Comparison of ENCODE assay signal across 8 cellular contexts in the genomic region with DNA sequence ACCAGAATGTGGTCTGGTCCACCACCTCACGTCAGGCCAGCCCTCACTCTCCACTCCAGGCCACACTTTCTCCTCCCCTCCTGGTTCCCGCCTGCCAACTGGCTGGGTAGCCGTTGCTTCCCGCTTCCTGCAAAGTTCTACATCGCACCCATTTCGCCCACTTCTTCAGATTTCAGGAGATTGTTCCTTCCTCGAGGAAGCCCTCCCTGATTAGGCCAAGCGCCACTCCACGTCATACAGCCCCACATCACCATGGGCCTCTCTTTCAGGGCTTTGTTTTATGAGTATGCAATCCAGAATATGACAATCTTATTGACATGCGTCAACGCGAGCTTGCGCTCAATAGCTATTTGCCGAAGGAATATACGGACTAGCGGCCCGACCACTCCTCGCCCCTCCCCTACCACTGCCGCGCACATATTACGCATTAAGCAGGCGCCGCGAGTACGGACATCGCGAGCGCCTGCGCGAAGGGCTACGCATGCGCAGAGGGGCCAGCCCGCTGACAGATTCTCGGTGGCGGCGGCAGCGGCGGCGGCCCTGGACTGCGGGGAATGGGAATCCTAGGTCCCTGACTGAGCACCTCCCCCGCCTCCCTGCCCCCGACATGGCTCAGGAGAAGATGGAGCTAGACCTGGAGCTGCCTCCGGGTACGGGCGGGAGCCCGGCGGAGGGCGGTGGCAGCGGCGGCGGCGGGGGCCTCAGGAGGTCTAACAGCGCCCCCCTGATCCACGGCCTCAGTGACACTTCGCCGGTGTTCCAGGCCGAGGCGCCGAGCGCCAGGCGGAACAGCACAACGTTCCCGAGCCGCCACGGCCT.
DNase-seq lines count a peak whose midpoint lies in the region; ATAC-seq and TF ChIP-seq lines count a peak whose summit lies in the region.

No MANE protein-coding gene starts in this region.

- H3K4me3 ChIP-seq in HUES48 (ENCODE audit: low read depth, low read length) (peak overlapping the region; percentile 91), NT2/D1 (ENCODE audit: insufficient read length, low read depth) (peak overlapping the region; percentile 89), mucosa of descending colon (peak overlapping the region; percentile 35)

- H3K27ac ChIP-seq in HUES48 (ENCODE audit: low read depth, low read length) (peak overlapping the region; percentile 87), epithelial cell of prostate (peak overlapping the region; percentile 76)

- TF ChIP-seq CTCF in mucosa of descending colon (IDR thresholded peaks at IDR 0.05) = no peak

- DNase-seq in DMS 273 (lab: John Stamatoyannopoulos, UW; ENCODE audit: unreplicated experiment) (peak; percentile 96), NT2/D1 (ENCODE audit: low read depth, low spot score) (peak; percentile 93), epithelial cell of prostate (ENCODE audit: low read depth, low spot score) (peak; percentile 56), mucosa of descending colon (peak; percentile 95 to 96 (median 96))
- DNase-seq in activated CD8-positive, alpha-beta memory T cell treated with anti-CD3 and anti-CD28 coated beads, Interleukin-2, amount 50 U/mL, for 48 hours = peak; percentile 98
- DNase-seq in stimulated activated CD8-positive, alpha-beta memory T cell treated with anti-CD3 and anti-CD28 coated beads, Interleukin-4, amount 100 ng/mL, for 1 hour (ENCODE audit: low read depth in 2 of 2, low spot score in 1 of 2) = peak; percentile 86 to 89

- H3K4me1 ChIP-seq in HUES48 (ENCODE audit: control insufficient read depth, insufficient read depth, low read length) (peaks cover 26% of the 10 kb centered on the region), NT2/D1 (ENCODE audit: insufficient read depth, insufficient read length) (no peaks in the 10 kb centered on the region), mucosa of descending colon (ENCODE audit: low read depth) (peaks cover 36% of the 10 kb centered on the region)

- H3K36me3 ChIP-seq in HUES48 (ENCODE audit: control insufficient read depth, insufficient read depth, low read length) (no peaks in the 10 kb centered on the region), NT2/D1 (ENCODE audit: insufficient read depth, insufficient read length, low read length) (peaks cover 11% of the 10 kb centered on the region), mucosa of descending colon (ENCODE audit: low read depth) (no peaks in the 10 kb centered on the region)

- peak; percentile 81 for ATAC-seq in GM21423 (IDR thresholded peaks at IDR 0.05; ENCODE audit: unreplicated experiment)
- peak; percentile 96 for ATAC-seq in mucosa of descending colon

- peak overlapping the region; percentile 87 for H3K9ac ChIP-seq in HUES48 (ENCODE audit: low read depth, low read length)
- H3K9ac ChIP-seq in NT2/D1 (ENCODE audit: insufficient read length, low read depth) = peak overlapping the region; percentile 89

- H3K9me3 ChIP-seq in HUES48 (ENCODE audit: control insufficient read depth, insufficient read depth, low read length) (no peaks in the 10 kb centered on the region), NT2/D1 (ENCODE audit: insufficient read depth, low read length) (no peaks in the 10 kb centered on the region), mucosa of descending colon (no peaks in the 10 kb centered on the region)

- H3K27me3 ChIP-seq in HUES48 (ENCODE audit: control insufficient read depth, insufficient read depth, low read length) (no peaks in the 10 kb centered on the region), NT2/D1 (ENCODE audit: insufficient read depth, insufficient read length) (no peaks in the 10 kb centered on the region)

- intact Hi-C loops in mucosa of descending colon (cut with DNase I, micrococcal nuclease) = no loop called here

Comparison
In these comparisons a context has a peak if more than half of its experiments do, and no peak if none do; other contexts are left out.
1. Peak in every context shown above with its lines: DNase-seq, ATAC-seq, H3K4me3 ChIP-seq and H3K27ac ChIP-seq.
2. H3K4me3 ChIP-seq: peak in every context shown above with its lines; median percentile 91 in HUES48; 89 in NT2/D1; 35 in mucosa of descending colon.